Comparison of ENCODE assay signal across 29 cellular contexts in genomic region chr2:24394998-24395397, GRCh38.
"Had no signal": no experiment of that assay in that cellular context is flagged by ENCODE, and none has a peak within 500 bp of the region (broad histone marks: within the 10 kb centered on the region; RNA-seq: fewer than 3 reads in every experiment).

No MANE protein-coding gene starts in this region.

- H3K27ac Mint-ChIP-seq: stimulated activated effector memory CD8-positive, alpha-beta T cell treated with anti-CD3 and anti-CD28 coated beads, Interleukin-12 subunit alpha, Interleukin-12 subunit beta, amount 100 ng/mL, for 72 hours; stimulated activated memory B cell treated with anti-CD40 and anti-IgM and Interleukin-4, amounts not matched to agents 10 μg/mL and 1 μg/mL and 100 μg/mL, for 72 hours; stimulated activated naive B cell treated with anti-CD40 and anti-IgM and Interleukin-4, amounts not matched to agents 10 μg/mL and 1 μg/mL and 100 μg/mL, for 72 hours; stimulated activated naive CD8-positive, alpha-beta T cell treated with anti-CD3 and anti-CD28 coated beads, Interleukin-15, Interleukin-2, amounts not matched to agents 100 ng/mL and 50 ng/mL, for 24 hours; type B pancreatic cell had no signal

- H3K36me3 Mint-ChIP-seq: stimulated activated effector memory CD8-positive, alpha-beta T cell treated with anti-CD3 and anti-CD28 coated beads, Interleukin-12 subunit alpha, Interleukin-12 subunit beta, amount 100 ng/mL, for 72 hours; stimulated activated memory B cell treated with anti-CD40 and anti-IgM and Interleukin-4, amounts not matched to agents 10 μg/mL and 1 μg/mL and 100 μg/mL, for 72 hours; stimulated activated naive B cell treated with anti-CD40 and anti-IgM and Interleukin-4, amounts not matched to agents 10 μg/mL and 1 μg/mL and 100 μg/mL, for 72 hours; type B pancreatic cell had no signal

- FAIRE-seq: urothelium cell line had no signal

- H3K9me3 Mint-ChIP-seq: stimulated activated effector memory CD8-positive, alpha-beta T cell treated with anti-CD3 and anti-CD28 coated beads, Interleukin-12 subunit alpha, Interleukin-12 subunit beta, amount 100 ng/mL, for 72 hours; stimulated activated memory B cell treated with anti-CD40 and anti-IgM and Interleukin-4, amounts not matched to agents 10 μg/mL and 1 μg/mL and 100 μg/mL, for 72 hours; stimulated activated naive B cell treated with anti-CD40 and anti-IgM and Interleukin-4, amounts not matched to agents 10 μg/mL and 1 μg/mL and 100 μg/mL, for 72 hours; stimulated activated naive CD8-positive, alpha-beta T cell treated with anti-CD3 and anti-CD28 coated beads, Interleukin-15, amount 100 ng/mL, for 72 hours; stimulated activated naive CD8-positive, alpha-beta T cell treated with anti-CD3 and anti-CD28 coated beads, Interleukin-15, Interleukin-2, amounts not matched to agents 100 ng/mL and 50 ng/mL, for 24 hours; type B pancreatic cell had no signal

- H3K27ac ChIP-seq: stomach, suprapubic skin, testis, thoracic aorta, thyroid gland, tibial artery, tibial nerve, transverse colon, upper lobe of left lung, upper lobe of right lung, uterus, vagina had no signal

- ATAC-seq: stimulated activated effector memory CD8-positive, alpha-beta T cell treated with anti-CD3 and anti-CD28 coated beads, Interleukin-12 subunit alpha, Interleukin-12 subunit beta, amount 100 ng/mL, for 72 hours; stimulated activated memory B cell treated with anti-CD40 and anti-IgM and Interleukin-4, amounts not matched to agents 10 μg/mL and 1 μg/mL and 100 μg/mL, for 72 hours; stimulated activated naive B cell treated with anti-CD40 and anti-IgM and Interleukin-4, amounts not matched to agents 10 μg/mL and 1 μg/mL and 100 μg/mL, for 72 hours; stimulated activated naive CD8-positive, alpha-beta T cell treated with anti-CD3 and anti-CD28 coated beads, Interleukin-15, amount 100 ng/mL, for 72 hours; stimulated activated naive CD8-positive, alpha-beta T cell treated with anti-CD3 and anti-CD28 coated beads, Interleukin-15, Interleukin-2, amounts not matched to agents 100 U/mL and 50 U/mL, for 24 hours; upper lobe of right lung had no signal

- H3K4me1 ChIP-seq: stomach, suprapubic skin, testis, tibial artery, tibial nerve, transverse colon, upper lobe of left lung, upper lobe of right lung, uterus, vagina had no signal

- H3K4me3 Mint-ChIP-seq: stimulated activated effector memory CD8-positive, alpha-beta T cell treated with anti-CD3 and anti-CD28 coated beads, Interleukin-12 subunit alpha, Interleukin-12 subunit beta, amount 100 ng/mL, for 72 hours; stimulated activated memory B cell treated with anti-CD40 and anti-IgM and Interleukin-4, amounts not matched to agents 10 μg/mL and 1 μg/mL and 100 μg/mL, for 72 hours; stimulated activated naive B cell treated with anti-CD40 and anti-IgM and Interleukin-4, amounts not matched to agents 10 μg/mL and 1 μg/mL and 100 μg/mL, for 72 hours; stimulated activated naive CD8-positive, alpha-beta T cell treated with anti-CD3 and anti-CD28 coated beads, Interleukin-15, amount 100 ng/mL, for 72 hours; stimulated activated naive CD8-positive, alpha-beta T cell treated with anti-CD3 and anti-CD28 coated beads, Interleukin-15, Interleukin-2, amounts not matched to agents 100 ng/mL and 50 ng/mL, for 24 hours; type B pancreatic cell had no signal

- H3K4me1 Mint-ChIP-seq: stimulated activated effector memory CD8-positive, alpha-beta T cell treated with anti-CD3 and anti-CD28 coated beads, Interleukin-12 subunit alpha, Interleukin-12 subunit beta, amount 100 ng/mL, for 72 hours; stimulated activated memory B cell treated with anti-CD40 and anti-IgM and Interleukin-4, amounts not matched to agents 10 μg/mL and 1 μg/mL and 100 μg/mL, for 72 hours; stimulated activated naive B cell treated with anti-CD40 and anti-IgM and Interleukin-4, amounts not matched to agents 10 μg/mL and 1 μg/mL and 100 μg/mL, for 72 hours; stimulated activated naive CD8-positive, alpha-beta T cell treated with anti-CD3 and anti-CD28 coated beads, Interleukin-15, amount 100 ng/mL, for 72 hours had no signal

- H3K9me3 ChIP-seq: stomach, suprapubic skin, testis, thoracic aorta, thyroid gland, tibial artery, tibial nerve, transverse colon, upper lobe of left lung, upper lobe of right lung, uterus, vagina had no signal

- H3K4me3 ChIP-seq: stomach, suprapubic skin, testis, thoracic aorta, thyroid gland, tibial artery, tibial nerve, transverse colon, upper lobe of left lung, upper lobe of right lung, uterus, vagina had no signal

- DNase-seq: stimulated activated CD4-positive, alpha-beta T cell treated with anti-CD3 and anti-CD28 coated beads, Interleukin-2, amount 100 ng/mL, for 48 hours; stimulated activated CD4-positive, alpha-beta T cell treated with anti-CD3 and anti-CD28 coated beads, Interleukin-4, amount 100 ng/mL, for 1 hour; stimulated activated CD4-positive, alpha-beta T cell treated with anti-CD3 and anti-CD28 coated beads, Interleukin-4, amount 100 ng/mL, for 24 hours; stimulated activated CD4-positive, alpha-beta T cell treated with anti-CD3 and anti-CD28 coated beads, Interleukin-4, amount 100 ng/mL, for 4 hours; stimulated activated CD8-positive, alpha-beta memory T cell treated with anti-CD3 and anti-CD28 coated beads, Interleukin-4, amount 100 ng/mL, for 48 hours; stimulated activated naive B cell treated with anti-CD40 and anti-IgM and Interleukin-4, amounts not matched to agents 10 μg/mL and 1 μg/mL and 100 μg/mL, for 72 hours; stimulated activated naive CD4-positive, alpha-beta T cell; stimulated activated naive CD4-positive, alpha-beta T cell treated with Interleukin-2 at 50 U/mL for 16 hours; stimulated activated naive CD8-positive, alpha-beta T cell treated with anti-CD3 and anti-CD28 coated beads, Interleukin-15, amount 100 ng/mL, for 72 hours; stimulated activated naive CD8-positive, alpha-beta T cell treated with anti-CD3 and anti-CD28 coated beads, Interleukin-15, Interleukin-2, amounts not matched to agents 100 U/mL and 50 U/mL, for 24 hours; stomach; substantia nigra; testis; thyroid gland; tibial artery; transverse colon; trophoblast cell; upper lobe of left lung; upper lobe of right lung; uterus had no signal

- H3K36me3 ChIP-seq: stomach, suprapubic skin, thoracic aorta, thyroid gland, tibial artery, tibial nerve, transverse colon, upper lobe of left lung, upper lobe of right lung, uterus, vagina had no signal

- H3K27me3 ChIP-seq: stomach, suprapubic skin, testis, thyroid gland, tibial nerve, transverse colon, upper lobe of left lung, uterus, vagina had no signal

- H3K27me3 Mint-ChIP-seq: stimulated activated memory B cell treated with anti-CD40 and anti-IgM and Interleukin-4, amounts not matched to agents 10 μg/mL and 1 μg/mL and 100 μg/mL, for 72 hours; stimulated activated naive B cell treated with anti-CD40 and anti-IgM and Interleukin-4, amounts not matched to agents 10 μg/mL and 1 μg/mL and 100 μg/mL, for 72 hours; stimulated activated naive CD8-positive, alpha-beta T cell treated with anti-CD3 and anti-CD28 coated beads, Interleukin-15, amount 100 ng/mL, for 72 hours; type B pancreatic cell had no signal
